In genomic region chr22:29003975-29004646, GRCh38 we compare ENCODE assay signal across 13 cellular contexts. TPM values are rescaled to one million over a fixed set of nuclear protein-coding genes. Genes with fewer than 3 reads are reported as not detected.
DNase-seq lines count a peak whose midpoint lies in the region; FAIRE-seq and TF ChIP-seq lines count a peak whose summit lies in the region.
"Had no signal": no experiment of that assay in that cellular context is flagged by ENCODE, and none has a peak within 500 bp of the region (broad histone marks: within the 10 kb centered on the region; RNA-seq: fewer than 3 reads in every experiment).

No MANE protein-coding gene starts in this region.

- FAIRE-seq in GM12892 (lab: Jason Lieb, UNC) = no peak

- TF ChIP-seq EP300 in tibial nerve (IDR thresholded peaks at IDR 0.05) = no peak

- H3K27me3 ChIP-seq in iPS-20b (ENCODE audit: insufficient read depth, low read length) = no peaks in the 10 kb centered on the region
- H3K27me3 ChIP-seq in tibial nerve = no peaks in the 10 kb centered on the region
- no peaks in the 10 kb centered on the region for H3K27me3 ChIP-seq in MM.1S (replicated peaks; ENCODE audit: insufficient read depth, low read length)

- H3K9me3 ChIP-seq in iPS-20b (ENCODE audit: insufficient read depth, low read depth, low read length) (no peaks in the 10 kb centered on the region), tibial nerve (no peaks in the 10 kb centered on the region), MM.1S (replicated peaks; ENCODE audit: insufficient read depth, low read length) (no peaks in the 10 kb centered on the region)

- peak overlapping the region; percentile 49 for H3K27ac ChIP-seq in iPS-20b (ENCODE audit: low read length)
- peak overlapping the region in 3 of 4 donors; percentile 2 to 69 (median 36) for H3K27ac ChIP-seq in tibial nerve
- H3K27ac ChIP-seq in MM.1S (ENCODE audit: low read length) = no peak overlapping the region

- TF ChIP-seq POLR2A in tibial nerve (IDR thresholded peaks at IDR 0.05) = no peak
- no peak for TF ChIP-seq POLR2A in GM12892 (IDR thresholded peaks at IDR 0.05; ENCODE audit: low read depth, low read length)

- H3K9ac ChIP-seq in iPS-20b (ENCODE audit: low read depth, low read length) = peak overlapping the region; percentile 52; the same call in 1 of the 2 replicates
- no peak overlapping the region for H3K9ac ChIP-seq in MM.1S (ENCODE audit: low read length)

- no peaks in the 10 kb centered on the region for H3K36me3 ChIP-seq in iPS-20b (ENCODE audit: insufficient read depth, low read depth, low read length)
- H3K36me3 ChIP-seq in tibial nerve = no peaks in the 10 kb centered on the region
- H3K36me3 ChIP-seq in MM.1S (replicated peaks; ENCODE audit: insufficient read depth, low read length) = no peaks in the 10 kb centered on the region

- H3K4me3 ChIP-seq in iPS-20b (ENCODE audit: low read length) (peak overlapping the region; percentile 40), tibial nerve (no peak overlapping the region), MM.1S (ENCODE audit: low read length) (no peak overlapping the region)

- 70 to 76% methylated on average over 9 of the region's 9 CpGs for WGBS in tibial nerve, 2 donors

- H3K4me2 ChIP-seq in MM.1S (ENCODE audit: low read depth, low read length) = no peak overlapping the region

- no peak overlapping the region for H2AFZ ChIP-seq in MM.1S (ENCODE audit: low read length)

- no peak for TF ChIP-seq CTCF in tibial nerve (IDR thresholded peaks at IDR 0.05)
- TF ChIP-seq CTCF in MM.1S (IDR thresholded peaks at IDR 0.05; ENCODE audit: low read length) = no peak

- no peaks in the 10 kb centered on the region for H3F3A ChIP-seq in MM.1S (ENCODE audit: insufficient read depth, low read length)

- H4K20me1 ChIP-seq in MM.1S (ENCODE audit: insufficient read depth, low read length) = no peaks in the 10 kb centered on the region

- no peaks in the 10 kb centered on the region for H3K9me2 ChIP-seq in MM.1S (replicated peaks; ENCODE audit: insufficient read depth, low read length)

- H3K79me2 ChIP-seq in MM.1S (ENCODE audit: low read length) = no peaks in the 10 kb centered on the region

- H3K4me1 ChIP-seq in iPS-20b (ENCODE audit: insufficient read depth, low read length) = peaks cover 45% of the 10 kb centered on the region
- peaks cover 0 to 43% (median 2%) of the 10 kb centered on the region in 4 donors for H3K4me1 ChIP-seq in tibial nerve
- H3K4me1 ChIP-seq in MM.1S (ENCODE audit: low read length) = no peaks in the 10 kb centered on the region

- peak; percentile 43 to 55 for DNase-seq in NCI-H187 (lab: John Stamatoyannopoulos, UW)
- DNase-seq in NCI-H187 treated with DMSO at 0.1 percent for 48 hours (lab: John Stamatoyannopoulos, UW) = no peak
- DNase-seq in SHP77 (lab: John Stamatoyannopoulos, UW) = peak; percentile 29 to 68
- no peak for DNase-seq in tibial nerve (ENCODE audit: low spot score in 2 of 2)
- DNase-seq in GM12892 (ENCODE audit: insufficient read length) = no peak
- DNase-seq in stimulated activated CD4-positive, alpha-beta T cell treated with anti-CD3 and anti-CD28 coated beads, Interleukin-12 subunit alpha, Interleukin-12 subunit beta, amount 100 ng/mL, for 4 hours = no peak
- DNase-seq in MM.1S = no peak
- DNase-seq: ACHN; activated CD4-positive, alpha-beta T cell treated with anti-CD3 and anti-CD28 coated beads, Interleukin-2, amount 50 U/mL, for 1 hour had no signal

RNA-seq across cellular contexts. Expression of gene C22orf31, which starts 57.5 kb away (rescaled TPM):
- not detected for total RNA-seq in tibial nerve
- not detected for polyA plus RNA-seq in GM12892 (2012; ENCODE audit: missing spikeins)
- total RNA-seq: LHCN-M2, mononuclear cell had no signal
- polyA plus RNA-seq: fibroblast of lung had no signal

Comparison
In these comparisons a context has a peak if more than half of its experiments do, and no peak if none do; other contexts are left out.
1. DNase-seq: peak in NCI-H187 (2 of 2) and SHP77 (2 of 2); none in NCI-H187 treated with DMSO at 0.1 percent for 48 hours (single experiment), tibial nerve (0 of 2), GM12892 (single experiment), stimulated activated CD4-positive, alpha-beta T cell treated with anti-CD3 and anti-CD28 coated beads, Interleukin-12 subunit alpha, Interleukin-12 subunit beta, amount 100 ng/mL, for 4 hours (single experiment) and MM.1S (single experiment).